Comparison of ENCODE assay signal across 2 cellular contexts in the genomic region with DNA sequence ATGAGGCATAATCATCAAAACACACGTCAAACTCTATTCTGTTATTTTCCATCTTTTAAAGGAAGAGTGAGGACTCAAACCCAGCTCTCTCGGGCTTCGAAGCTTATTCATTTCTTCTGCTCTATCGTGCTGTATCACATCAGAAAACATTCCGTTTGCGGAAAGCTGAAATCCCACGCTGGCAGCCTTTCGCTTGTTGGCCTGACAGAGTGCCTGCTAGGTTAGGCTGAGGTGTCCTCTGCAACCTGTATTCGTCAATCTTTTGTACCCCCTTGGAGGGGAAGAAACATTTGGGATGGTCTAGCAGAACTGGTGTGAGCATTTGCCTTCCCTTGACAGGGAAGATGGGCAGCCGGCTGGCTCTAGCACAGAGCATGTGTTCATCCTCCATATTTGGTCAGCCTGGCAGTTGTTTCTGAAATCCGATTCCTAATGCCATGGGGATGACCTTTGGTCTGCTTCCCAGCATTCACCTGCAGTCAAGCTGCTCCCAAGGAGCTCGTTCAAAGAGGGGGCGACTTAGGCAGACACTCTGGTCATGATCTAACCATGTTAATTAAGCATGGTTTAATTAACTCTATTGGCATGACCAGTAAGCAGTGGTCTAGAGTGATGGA.
TF ChIP-seq lines count a peak whose summit lies in the region.

No MANE protein-coding gene starts in this region.

TF ChIP-seq in SK-N-SH treated with all-trans-retinoic acid at 6 μM for 48 hours, 23 proteins besides CTCF, POLR2A, EP300 and RAD21 (continued from another document):
- TF ChIP-seq, protein P1, sequence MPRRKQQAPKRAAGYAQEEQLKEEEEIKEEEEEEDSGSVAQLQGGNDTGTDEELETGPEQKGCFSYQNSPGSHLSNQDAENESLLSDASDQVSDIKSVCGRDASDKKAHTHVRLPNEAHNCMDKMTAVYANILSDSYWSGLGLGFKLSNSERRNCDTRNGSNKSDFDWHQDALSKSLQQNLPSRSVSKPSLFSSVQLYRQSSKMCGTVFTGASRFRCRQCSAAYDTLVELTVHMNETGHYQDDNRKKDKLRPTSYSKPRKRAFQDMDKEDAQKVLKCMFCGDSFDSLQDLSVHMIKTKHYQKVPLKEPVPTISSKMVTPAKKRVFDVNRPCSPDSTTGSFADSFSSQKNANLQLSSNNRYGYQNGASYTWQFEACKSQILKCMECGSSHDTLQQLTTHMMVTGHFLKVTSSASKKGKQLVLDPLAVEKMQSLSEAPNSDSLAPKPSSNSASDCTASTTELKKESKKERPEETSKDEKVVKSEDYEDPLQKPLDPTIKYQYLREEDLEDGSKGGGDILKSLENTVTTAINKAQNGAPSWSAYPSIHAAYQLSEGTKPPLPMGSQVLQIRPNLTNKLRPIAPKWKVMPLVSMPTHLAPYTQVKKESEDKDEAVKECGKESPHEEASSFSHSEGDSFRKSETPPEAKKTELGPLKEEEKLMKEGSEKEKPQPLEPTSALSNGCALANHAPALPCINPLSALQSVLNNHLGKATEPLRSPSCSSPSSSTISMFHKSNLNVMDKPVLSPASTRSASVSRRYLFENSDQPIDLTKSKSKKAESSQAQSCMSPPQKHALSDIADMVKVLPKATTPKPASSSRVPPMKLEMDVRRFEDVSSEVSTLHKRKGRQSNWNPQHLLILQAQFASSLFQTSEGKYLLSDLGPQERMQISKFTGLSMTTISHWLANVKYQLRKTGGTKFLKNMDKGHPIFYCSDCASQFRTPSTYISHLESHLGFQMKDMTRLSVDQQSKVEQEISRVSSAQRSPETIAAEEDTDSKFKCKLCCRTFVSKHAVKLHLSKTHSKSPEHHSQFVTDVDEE (CRISPR knock-in tag; IDR thresholded peaks at IDR 0.05) = no peak
- TF ChIP-seq SNAI2 (CRISPR knock-in tag; IDR thresholded peaks at IDR 0.05) = no peak
- no peak for TF ChIP-seq PPARA (CRISPR knock-in tag; IDR thresholded peaks at IDR 0.05; ENCODE audit: borderline replicate concordance)
- no peak for TF ChIP-seq ZNF8 (CRISPR knock-in tag; IDR thresholded peaks at IDR 0.05)
- TF ChIP-seq ARNTL (CRISPR knock-in tag; IDR thresholded peaks at IDR 0.05; ENCODE audit: borderline replicate concordance, low read depth) = no peak
- no peak for TF ChIP-seq OSR1 (CRISPR knock-in tag; IDR thresholded peaks at IDR 0.05)
- TF ChIP-seq ESRRG (CRISPR knock-in tag; IDR thresholded peaks at IDR 0.05) = no peak
- TF ChIP-seq, protein P2, sequence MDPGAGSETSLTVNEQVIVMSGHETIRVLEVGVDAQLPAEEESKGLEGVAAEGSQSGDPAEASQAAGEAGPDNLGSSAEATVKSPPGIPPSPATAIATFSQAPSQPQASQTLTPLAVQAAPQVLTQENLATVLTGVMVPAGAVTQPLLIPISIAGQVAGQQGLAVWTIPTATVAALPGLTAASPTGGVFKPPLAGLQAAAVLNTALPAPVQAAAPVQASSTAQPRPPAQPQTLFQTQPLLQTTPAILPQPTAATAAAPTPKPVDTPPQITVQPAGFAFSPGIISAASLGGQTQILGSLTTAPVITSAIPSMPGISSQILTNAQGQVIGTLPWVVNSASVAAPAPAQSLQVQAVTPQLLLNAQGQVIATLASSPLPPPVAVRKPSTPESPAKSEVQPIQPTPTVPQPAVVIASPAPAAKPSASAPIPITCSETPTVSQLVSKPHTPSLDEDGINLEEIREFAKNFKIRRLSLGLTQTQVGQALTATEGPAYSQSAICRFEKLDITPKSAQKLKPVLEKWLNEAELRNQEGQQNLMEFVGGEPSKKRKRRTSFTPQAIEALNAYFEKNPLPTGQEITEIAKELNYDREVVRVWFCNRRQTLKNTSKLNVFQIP (CRISPR knock-in tag; IDR thresholded peaks at IDR 0.05; ENCODE audit: borderline replicate concordance, low read depth) = no peak
- TF ChIP-seq CSDC2 (CRISPR knock-in tag; IDR thresholded peaks at IDR 0.05) = no peak
- no peak for TF ChIP-seq ZNF70 (CRISPR knock-in tag; IDR thresholded peaks at IDR 0.05)
- TF ChIP-seq GLIS3 (CRISPR knock-in tag; IDR thresholded peaks at IDR 0.05) = no peak
TF ChIP-seq in SK-N-SH treated with all-trans-retinoic acid at 6 μM for 48 hours: peak in this region for 0.

TF ChIP-seq in SK-N-SH, 30 proteins besides CTCF, POLR2A, EP300 and RAD21 (continued from another document):
- TF ChIP-seq, protein P3, sequence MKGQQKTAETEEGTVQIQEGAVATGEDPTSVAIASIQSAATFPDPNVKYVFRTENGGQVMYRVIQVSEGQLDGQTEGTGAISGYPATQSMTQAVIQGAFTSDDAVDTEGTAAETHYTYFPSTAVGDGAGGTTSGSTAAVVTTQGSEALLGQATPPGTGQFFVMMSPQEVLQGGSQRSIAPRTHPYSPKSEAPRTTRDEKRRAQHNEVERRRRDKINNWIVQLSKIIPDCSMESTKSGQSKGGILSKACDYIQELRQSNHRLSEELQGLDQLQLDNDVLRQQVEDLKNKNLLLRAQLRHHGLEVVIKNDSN (IDR thresholded peaks at IDR 0.05; ENCODE audit: borderline replicate concordance, low read depth) = no peak
- TF ChIP-seq, protein P4, sequence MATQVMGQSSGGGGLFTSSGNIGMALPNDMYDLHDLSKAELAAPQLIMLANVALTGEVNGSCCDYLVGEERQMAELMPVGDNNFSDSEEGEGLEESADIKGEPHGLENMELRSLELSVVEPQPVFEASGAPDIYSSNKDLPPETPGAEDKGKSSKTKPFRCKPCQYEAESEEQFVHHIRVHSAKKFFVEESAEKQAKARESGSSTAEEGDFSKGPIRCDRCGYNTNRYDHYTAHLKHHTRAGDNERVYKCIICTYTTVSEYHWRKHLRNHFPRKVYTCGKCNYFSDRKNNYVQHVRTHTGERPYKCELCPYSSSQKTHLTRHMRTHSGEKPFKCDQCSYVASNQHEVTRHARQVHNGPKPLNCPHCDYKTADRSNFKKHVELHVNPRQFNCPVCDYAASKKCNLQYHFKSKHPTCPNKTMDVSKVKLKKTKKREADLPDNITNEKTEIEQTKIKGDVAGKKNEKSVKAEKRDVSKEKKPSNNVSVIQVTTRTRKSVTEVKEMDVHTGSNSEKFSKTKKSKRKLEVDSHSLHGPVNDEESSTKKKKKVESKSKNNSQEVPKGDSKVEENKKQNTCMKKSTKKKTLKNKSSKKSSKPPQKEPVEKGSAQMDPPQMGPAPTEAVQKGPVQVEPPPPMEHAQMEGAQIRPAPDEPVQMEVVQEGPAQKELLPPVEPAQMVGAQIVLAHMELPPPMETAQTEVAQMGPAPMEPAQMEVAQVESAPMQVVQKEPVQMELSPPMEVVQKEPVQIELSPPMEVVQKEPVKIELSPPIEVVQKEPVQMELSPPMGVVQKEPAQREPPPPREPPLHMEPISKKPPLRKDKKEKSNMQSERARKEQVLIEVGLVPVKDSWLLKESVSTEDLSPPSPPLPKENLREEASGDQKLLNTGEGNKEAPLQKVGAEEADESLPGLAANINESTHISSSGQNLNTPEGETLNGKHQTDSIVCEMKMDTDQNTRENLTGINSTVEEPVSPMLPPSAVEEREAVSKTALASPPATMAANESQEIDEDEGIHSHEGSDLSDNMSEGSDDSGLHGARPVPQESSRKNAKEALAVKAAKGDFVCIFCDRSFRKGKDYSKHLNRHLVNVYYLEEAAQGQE (IDR thresholded peaks at IDR 0.05; ENCODE audit: low read depth, low read length) = no peak
